In genomic region chr15:47196057-47196456, GRCh38 we compare ENCODE assay signal across 9 cellular contexts.
DNase-seq lines count a peak whose midpoint lies in the region; ATAC-seq, FAIRE-seq and TF ChIP-seq lines count a peak whose summit lies in the region.
"Had no signal": no experiment of that assay in that cellular context is flagged by ENCODE, and none has a peak within 500 bp of the region (broad histone marks: within the 10 kb centered on the region; RNA-seq: fewer than 3 reads in every experiment).

No MANE protein-coding gene starts in this region.

- peak; percentile 91 for FAIRE-seq in islet of Langerhans (lab: Jason Lieb, UNC)

- TF ChIP-seq POLR2A in breast epithelium (IDR thresholded peaks at IDR 0.05) = no peak

- H3K27me3 ChIP-seq in breast epithelium = no peaks in the 10 kb centered on the region
- H3K27me3 ChIP-seq: BLaER1 treated with 17β-estradiol and CSF1 and Interleukin-3, amounts not matched to agents 10 nM and 100 nM had no signal

- H3K4me1 ChIP-seq in breast epithelium = no peaks in the 10 kb centered on the region
- H3K4me1 ChIP-seq: BLaER1 treated with 17β-estradiol and CSF1 and Interleukin-3, amounts not matched to agents 10 nM and 100 nM had no signal

- intact Hi-C loops in breast epithelium (cut with DNase I; ENCODE audit: low total_unique reads) = loop anchor here (10.0 kb wide), 1 partner anchor 789 kb away; no protein-coding TSS in a partner anchor

- peak; percentile 59 to 91 (median 82) for TF ChIP-seq CTCF in breast epithelium (IDR thresholded peaks at IDR 0.05)

- no peak overlapping the region for H3K4me3 ChIP-seq in breast epithelium
- H3K4me3 ChIP-seq: BLaER1 treated with 17β-estradiol and CSF1 and Interleukin-3, amounts not matched to agents 10 nM and 100 nM had no signal

- DNase-seq in activated T-cell treated with anti-CD3 and anti-CD28 coated beads for 1 hour (ENCODE audit: low read depth) (peak; percentile 20), activated T-cell treated with anti-CD3 and anti-CD28 coated beads for 4 hours (no peak), NCI-H1436 (lab: John Stamatoyannopoulos, UW) (peak; percentile 90), SKM-1 treated with dmso at 0.1 percent for 144 hours (lab: John Stamatoyannopoulos, UW; ENCODE audit: unreplicated experiment) (peak; percentile 78), breast epithelium (ENCODE audit: low spot score in 2 of 2) (peak; percentile 67 to 72)
- peak; percentile 21 to 22 for DNase-seq in stimulated activated CD4-positive, alpha-beta T cell treated with anti-CD3 and anti-CD28 coated beads, Interleukin-15, amount 100 ng/mL, for 48 hours (ENCODE audit: low read depth in 2 of 2)

- H3K27ac ChIP-seq in breast epithelium = no peak overlapping the region
- H3K27ac ChIP-seq: BLaER1 treated with 17β-estradiol and CSF1 and Interleukin-3, amounts not matched to agents 10 nM and 100 nM had no signal

- H3K9me3 ChIP-seq in breast epithelium = no peaks in the 10 kb centered on the region
- H3K9me3 ChIP-seq: BLaER1 treated with 17β-estradiol and CSF1 and Interleukin-3, amounts not matched to agents 10 nM and 100 nM had no signal

- peak; percentile 90 for ATAC-seq in HG02870 (IDR thresholded peaks at IDR 0.05; ENCODE audit: unreplicated experiment)

- no peaks in the 10 kb centered on the region for H3K36me3 ChIP-seq in breast epithelium
- H3K36me3 ChIP-seq: BLaER1 treated with 17β-estradiol and CSF1 and Interleukin-3, amounts not matched to agents 10 nM and 100 nM had no signal
